2 cellular contexts compared by ENCODE assay signal in the genomic region with DNA sequence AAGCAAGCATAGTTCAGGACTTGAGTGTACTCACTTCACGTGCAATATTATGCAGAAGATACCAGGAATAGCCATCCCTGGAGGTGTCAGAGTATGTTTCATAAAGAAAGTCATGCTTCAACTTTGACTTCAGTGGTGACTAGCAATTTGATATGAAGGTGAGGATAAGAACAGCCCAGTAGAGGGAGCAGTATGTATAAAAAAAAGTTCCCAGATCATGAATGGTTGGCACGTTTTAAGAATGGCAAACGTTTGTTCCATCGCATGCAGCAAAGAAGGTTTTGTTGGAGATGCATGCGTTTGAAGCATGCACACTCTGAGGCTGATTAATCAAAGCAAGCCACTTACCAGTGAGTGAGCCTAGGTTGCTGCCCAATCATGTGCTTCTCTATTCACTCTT.
TF ChIP-seq lines count a peak whose summit lies in the region.

No MANE protein-coding gene starts in this region.

TF ChIP-seq in GM12878, 131 proteins besides CTCF, POLR2A, EP300 and RAD21:
- no peak for TF ChIP-seq SMAD5 (IDR thresholded peaks at IDR 0.05; ENCODE audit: low read depth)
- no peak for TF ChIP-seq JUND (IDR thresholded peaks at IDR 0.05; ENCODE audit: low read depth, low read length)
- no peak for TF ChIP-seq NR2C2 (IDR thresholded peaks at IDR 0.05; ENCODE audit: borderline replicate concordance, control insufficient read depth, insufficient read length, low read depth)
- TF ChIP-seq SUPT20H (IDR thresholded peaks at IDR 0.05; ENCODE audit: borderline replicate concordance, control insufficient read depth, low read depth, low read length): no peak
- TF ChIP-seq LARP7 (IDR thresholded peaks at IDR 0.05): no peak
- no peak for TF ChIP-seq CHD2 (IDR thresholded peaks at IDR 0.05; ENCODE audit: borderline replicate concordance, low read depth, low read length)
- TF ChIP-seq, protein P1, sequence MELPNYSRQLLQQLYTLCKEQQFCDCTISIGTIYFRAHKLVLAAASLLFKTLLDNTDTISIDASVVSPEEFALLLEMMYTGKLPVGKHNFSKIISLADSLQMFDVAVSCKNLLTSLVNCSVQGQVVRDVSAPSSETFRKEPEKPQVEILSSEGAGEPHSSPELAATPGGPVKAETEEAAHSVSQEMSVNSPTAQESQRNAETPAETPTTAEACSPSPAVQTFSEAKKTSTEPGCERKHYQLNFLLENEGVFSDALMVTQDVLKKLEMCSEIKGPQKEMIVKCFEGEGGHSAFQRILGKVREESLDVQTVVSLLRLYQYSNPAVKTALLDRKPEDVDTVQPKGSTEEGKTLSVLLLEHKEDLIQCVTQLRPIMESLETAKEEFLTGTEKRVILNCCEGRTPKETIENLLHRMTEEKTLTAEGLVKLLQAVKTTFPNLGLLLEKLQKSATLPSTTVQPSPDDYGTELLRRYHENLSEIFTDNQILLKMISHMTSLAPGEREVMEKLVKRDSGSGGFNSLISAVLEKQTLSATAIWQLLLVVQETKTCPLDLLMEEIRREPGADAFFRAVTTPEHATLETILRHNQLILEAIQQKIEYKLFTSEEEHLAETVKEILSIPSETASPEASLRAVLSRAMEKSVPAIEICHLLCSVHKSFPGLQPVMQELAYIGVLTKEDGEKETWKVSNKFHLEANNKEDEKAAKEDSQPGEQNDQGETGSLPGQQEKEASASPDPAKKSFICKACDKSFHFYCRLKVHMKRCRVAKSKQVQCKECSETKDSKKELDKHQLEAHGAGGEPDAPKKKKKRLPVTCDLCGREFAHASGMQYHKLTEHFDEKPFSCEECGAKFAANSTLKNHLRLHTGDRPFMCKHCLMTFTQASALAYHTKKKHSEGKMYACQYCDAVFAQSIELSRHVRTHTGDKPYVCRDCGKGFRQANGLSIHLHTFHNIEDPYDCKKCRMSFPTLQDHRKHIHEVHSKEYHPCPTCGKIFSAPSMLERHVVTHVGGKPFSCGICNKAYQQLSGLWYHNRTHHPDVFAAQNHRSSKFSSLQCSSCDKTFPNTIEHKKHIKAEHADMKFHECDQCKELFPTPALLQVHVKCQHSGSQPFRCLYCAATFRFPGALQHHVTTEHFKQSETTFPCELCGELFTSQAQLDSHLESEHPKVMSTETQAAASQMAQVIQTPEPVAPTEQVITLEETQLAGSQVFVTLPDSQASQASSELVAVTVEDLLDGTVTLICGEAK (IDR thresholded peaks at IDR 0.05; ENCODE audit: borderline replicate concordance): no peak
- no peak for TF ChIP-seq GABPA (IDR thresholded peaks at IDR 0.05; ENCODE audit: low read depth)
- TF ChIP-seq EGR1 (IDR thresholded peaks at IDR 0.05; ENCODE audit: borderline replicate concordance in 1 of 2, low read depth in 2 of 2, low read length in 2 of 2): no peak
- TF ChIP-seq SREBF1 (IDR thresholded peaks at IDR 0.05; ENCODE audit: low read length): no peak
- TF ChIP-seq, protein P2, sequence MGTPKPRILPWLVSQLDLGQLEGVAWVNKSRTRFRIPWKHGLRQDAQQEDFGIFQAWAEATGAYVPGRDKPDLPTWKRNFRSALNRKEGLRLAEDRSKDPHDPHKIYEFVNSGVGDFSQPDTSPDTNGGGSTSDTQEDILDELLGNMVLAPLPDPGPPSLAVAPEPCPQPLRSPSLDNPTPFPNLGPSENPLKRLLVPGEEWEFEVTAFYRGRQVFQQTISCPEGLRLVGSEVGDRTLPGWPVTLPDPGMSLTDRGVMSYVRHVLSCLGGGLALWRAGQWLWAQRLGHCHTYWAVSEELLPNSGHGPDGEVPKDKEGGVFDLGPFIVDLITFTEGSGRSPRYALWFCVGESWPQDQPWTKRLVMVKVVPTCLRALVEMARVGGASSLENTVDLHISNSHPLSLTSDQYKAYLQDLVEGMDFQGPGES (IDR thresholded peaks at IDR 0.05): no peak
- no peak for TF ChIP-seq STAT3 (IDR thresholded peaks at IDR 0.05; ENCODE audit: low read depth, low read length)
- no peak for TF ChIP-seq SP1 (IDR thresholded peaks at IDR 0.05; ENCODE audit: low read depth, low read length)
- no peak for TF ChIP-seq RFX5 (IDR thresholded peaks at IDR 0.05; ENCODE audit: low read depth, low read length)
- no peak for TF ChIP-seq BRCA1 (IDR thresholded peaks at IDR 0.05; ENCODE audit: low read depth, low read length)
- no peak for TF ChIP-seq MYB (IDR thresholded peaks at IDR 0.05; ENCODE audit: borderline replicate concordance, low read depth, low read length)
- TF ChIP-seq RBBP5 (conservative IDR thresholded peaks at IDR 0.05): no peak
- no peak for TF ChIP-seq SREBF2 (IDR thresholded peaks at IDR 0.05; ENCODE audit: low read length)
TF ChIP-seq in GM12878: peak in this region for 0.

TF ChIP-seq in neural cell, 6 proteins besides CTCF, POLR2A, EP300 and RAD21:
- peak; percentile 31 for TF ChIP-seq SMC3 (conservative IDR thresholded peaks at IDR 0.05; ENCODE audit: poor library complexity)
- TF ChIP-seq MXI1 (conservative IDR thresholded peaks at IDR 0.05; ENCODE audit: poor library complexity, severe bottlenecking): no peak
- no peak for TF ChIP-seq POLR2AphosphoS5 (IDR thresholded peaks at IDR 0.05)
- TF ChIP-seq, protein P3, sequence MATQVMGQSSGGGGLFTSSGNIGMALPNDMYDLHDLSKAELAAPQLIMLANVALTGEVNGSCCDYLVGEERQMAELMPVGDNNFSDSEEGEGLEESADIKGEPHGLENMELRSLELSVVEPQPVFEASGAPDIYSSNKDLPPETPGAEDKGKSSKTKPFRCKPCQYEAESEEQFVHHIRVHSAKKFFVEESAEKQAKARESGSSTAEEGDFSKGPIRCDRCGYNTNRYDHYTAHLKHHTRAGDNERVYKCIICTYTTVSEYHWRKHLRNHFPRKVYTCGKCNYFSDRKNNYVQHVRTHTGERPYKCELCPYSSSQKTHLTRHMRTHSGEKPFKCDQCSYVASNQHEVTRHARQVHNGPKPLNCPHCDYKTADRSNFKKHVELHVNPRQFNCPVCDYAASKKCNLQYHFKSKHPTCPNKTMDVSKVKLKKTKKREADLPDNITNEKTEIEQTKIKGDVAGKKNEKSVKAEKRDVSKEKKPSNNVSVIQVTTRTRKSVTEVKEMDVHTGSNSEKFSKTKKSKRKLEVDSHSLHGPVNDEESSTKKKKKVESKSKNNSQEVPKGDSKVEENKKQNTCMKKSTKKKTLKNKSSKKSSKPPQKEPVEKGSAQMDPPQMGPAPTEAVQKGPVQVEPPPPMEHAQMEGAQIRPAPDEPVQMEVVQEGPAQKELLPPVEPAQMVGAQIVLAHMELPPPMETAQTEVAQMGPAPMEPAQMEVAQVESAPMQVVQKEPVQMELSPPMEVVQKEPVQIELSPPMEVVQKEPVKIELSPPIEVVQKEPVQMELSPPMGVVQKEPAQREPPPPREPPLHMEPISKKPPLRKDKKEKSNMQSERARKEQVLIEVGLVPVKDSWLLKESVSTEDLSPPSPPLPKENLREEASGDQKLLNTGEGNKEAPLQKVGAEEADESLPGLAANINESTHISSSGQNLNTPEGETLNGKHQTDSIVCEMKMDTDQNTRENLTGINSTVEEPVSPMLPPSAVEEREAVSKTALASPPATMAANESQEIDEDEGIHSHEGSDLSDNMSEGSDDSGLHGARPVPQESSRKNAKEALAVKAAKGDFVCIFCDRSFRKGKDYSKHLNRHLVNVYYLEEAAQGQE (IDR thresholded peaks at IDR 0.05; ENCODE audit: borderline replicate concordance): no peak
- TF ChIP-seq EZH2 (IDR thresholded peaks at IDR 0.05; ENCODE audit: borderline replicate concordance, insufficient read depth, low read length, poor library complexity, severe bottlenecking): no peak
TF ChIP-seq in neural cell: peak in this region for 1.
